In the genomic region with DNA sequence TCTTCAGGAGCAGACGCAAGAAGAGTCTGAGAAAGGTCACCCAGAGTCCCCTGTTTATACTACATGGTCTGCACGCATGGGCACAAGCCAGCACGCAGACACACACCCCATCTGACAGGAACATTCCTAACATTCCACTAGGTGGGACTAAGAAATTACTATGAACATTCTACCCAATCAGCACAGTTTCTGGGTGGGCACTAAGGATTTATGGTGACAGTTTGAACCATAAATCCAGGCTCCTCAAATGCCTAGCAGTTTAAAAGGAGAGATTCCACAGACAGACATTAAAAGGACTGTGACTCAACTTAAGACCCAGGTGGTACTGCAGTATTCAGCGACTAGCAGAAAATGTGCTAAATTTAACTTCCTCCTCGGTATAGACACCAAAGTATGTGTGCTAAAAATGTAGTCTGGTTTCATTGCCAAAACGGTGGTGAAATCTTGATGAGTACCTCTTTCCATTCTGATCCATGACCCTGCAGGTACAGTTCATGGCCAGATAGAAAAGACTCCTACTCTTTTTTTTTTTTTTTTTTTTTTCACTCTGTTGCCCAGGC, we compare ENCODE assay signal across 8 cellular contexts. TPM values are rescaled to one million over a fixed set of nuclear protein-coding genes. Genes with fewer than 3 reads are reported as not detected.
DNase-seq lines count a peak whose midpoint lies in the region; ATAC-seq and TF ChIP-seq lines count a peak whose summit lies in the region.

No MANE protein-coding gene starts in this region.

- no peak overlapping the region for H3K4me3 Mint-ChIP-seq in Calu3 (ENCODE audit: low read depth, unreplicated experiment)

- BruUV-seq in Calu3 (replicated peaks; lab: Mats Ljungman, UMichigan), result no TSS peak

- intact Hi-C loops in Calu3 (cut with micrococcal nuclease; ENCODE audit: unreplicated experiment), result no loop called here

- peaks cover 15% of the 10 kb centered on the region for H3K36me3 Mint-ChIP-seq in Calu3 (ENCODE audit: insufficient read depth, unreplicated experiment)

- ATAC-seq in HG03469 (IDR thresholded peaks at IDR 0.05; ENCODE audit: unreplicated experiment) (no peak), GM21576 (IDR thresholded peaks at IDR 0.05; ENCODE audit: unreplicated experiment) (no peak)

- H3K27ac Mint-ChIP-seq in Calu3 (ENCODE audit: unreplicated experiment), result peak overlapping the region; percentile 79

- DNase-seq in Calu3 (peak; percentile 73), LoVo (ENCODE audit: low spot score) (peak; percentile 95), dedifferentiated amniotic fluid mesenchymal stem cell (ENCODE audit: extremely low spot score) (peak; percentile 82), myocyte (ENCODE audit: low read depth) (peak; percentile 89), SHP77 (lab: John Stamatoyannopoulos, UW) (no peak), hippocampal formation (lab: John Stamatoyannopoulos, UW) (no peak)

- CTCF ChIA-PET in Calu3 (lab: Charles Lee), result no interaction called here

- no peak for TF ChIP-seq CTCF in Calu3 (IDR thresholded peaks at IDR 0.05; ENCODE audit: unreplicated experiment)

- no peaks in the 10 kb centered on the region for H3K9me3 Mint-ChIP-seq in Calu3 (ENCODE audit: low read depth, unreplicated experiment)

- peaks cover 12% of the 10 kb centered on the region for H3K4me1 Mint-ChIP-seq in Calu3 (ENCODE audit: low read depth, unreplicated experiment)

- no peaks in the 10 kb centered on the region for H3K27me3 Mint-ChIP-seq in Calu3 (ENCODE audit: unreplicated experiment)

RNA-seq across cellular contexts. Expression of a gene that starts 16.2 kb away (rescaled TPM):
- total RNA-seq in Calu3 (2022) (11.2 and 11.6 TPM in 2 replicates), myocyte (28.5 and 33.2 TPM in 2 replicates)
- polyA plus RNA-seq in myocyte (2012), result 110 TPM

RNA-seq across cellular contexts. Expression of a gene that starts 25.3 kb away (rescaled TPM):
- total RNA-seq in Calu3 (2022), result 196 and 197 TPM in 2 replicates
- 269 and 398 TPM in 2 replicates for total RNA-seq in myocyte
- 450 TPM for polyA plus RNA-seq in myocyte (2012)

RNA-seq across cellular contexts. Expression of a gene that starts 29.8 kb away (rescaled TPM):
- total RNA-seq in Calu3 (2022), result not detected in 2 replicates
- total RNA-seq in myocyte, result not detected in 2 replicates
- not detected for polyA plus RNA-seq in myocyte (2012)

Comparison
In these comparisons a context has a peak if more than half of its experiments do, and no peak if none do; other contexts are left out.
1. DNase-seq: peak in Calu3 (single experiment), LoVo (single experiment), dedifferentiated amniotic fluid mesenchymal stem cell (single experiment) and myocyte (single experiment); none in SHP77 (0 of 2) and hippocampal formation (0 of 2).